In the genomic region with DNA sequence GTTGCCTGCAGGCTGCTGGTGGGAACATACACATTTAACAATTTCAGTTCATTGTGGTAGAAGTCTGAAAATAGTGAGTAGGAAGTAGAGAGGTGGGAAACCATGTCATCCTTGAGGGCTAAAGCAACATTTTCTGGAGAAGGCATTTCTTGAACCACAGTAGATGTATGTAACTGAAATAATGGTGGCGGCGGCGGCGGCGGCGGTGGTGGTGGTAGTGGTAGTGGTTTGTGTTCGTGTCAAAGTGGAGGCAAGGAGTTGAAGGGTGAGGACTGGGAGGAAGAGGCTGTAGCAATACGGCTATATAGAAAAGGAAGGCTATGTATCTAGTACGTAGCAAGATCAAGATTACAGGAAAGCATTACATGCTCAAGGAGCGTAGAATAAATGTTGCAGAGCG, we compare ENCODE assay signal across 25 cellular contexts.
"Had no signal": no experiment of that assay in that cellular context is flagged by ENCODE, and none has a peak within 500 bp of the region (broad histone marks: within the 10 kb centered on the region; RNA-seq: fewer than 3 reads in every experiment).

No MANE protein-coding gene starts in this region.

- H3K9me3 ChIP-seq: colonic mucosa, gastrocnemius medialis had no signal

- H3K27me3 ChIP-seq: colonic mucosa, dorsolateral prefrontal cortex, esophagus muscularis mucosa, esophagus squamous epithelium, foreskin keratinocyte, gastrocnemius medialis, gastroesophageal sphincter, heart left ventricle, heart right ventricle had no signal

- H3K27ac ChIP-seq: colonic mucosa, coronary artery, dorsolateral prefrontal cortex, epithelial cell of prostate, esophagus muscularis mucosa, esophagus squamous epithelium, foreskin keratinocyte, gastrocnemius medialis, gastroesophageal sphincter, heart left ventricle, heart right ventricle had no signal

- H3K27ac Mint-ChIP-seq: dendritic cell treated with granulocyte-macrophage colony-stimulating factor and Interleukin-4, amounts not matched to agents 40 ng/mL and 50 ng/mL, for 4 days; effector memory CD8-positive, alpha-beta T cell; endodermal cell had no signal

- H3K4me3 ChIP-seq: colonic mucosa, coronary artery, dorsolateral prefrontal cortex, esophagus muscularis mucosa, esophagus squamous epithelium, gastrocnemius medialis, gastroesophageal sphincter, heart left ventricle, heart right ventricle had no signal

- H3K27me3 Mint-ChIP-seq: dendritic cell treated with granulocyte-macrophage colony-stimulating factor and Interleukin-4, amounts not matched to agents 40 ng/mL and 50 ng/mL, for 4 days; effector memory CD8-positive, alpha-beta T cell had no signal

- H3K36me3 ChIP-seq: colonic mucosa, esophagus muscularis mucosa, esophagus squamous epithelium, gastrocnemius medialis, gastroesophageal sphincter, heart left ventricle, heart right ventricle had no signal

- H3K4me3 Mint-ChIP-seq: dendritic cell treated with granulocyte-macrophage colony-stimulating factor and Interleukin-4, amounts not matched to agents 40 ng/mL and 50 ng/mL, for 4 days; effector memory CD8-positive, alpha-beta T cell; endodermal cell had no signal

- ATAC-seq: effector memory CD8-positive, alpha-beta T cell; esophagus mucosa; foreskin keratinocyte; gastrocnemius medialis; gastroesophageal sphincter; heart left ventricle; heart right ventricle had no signal

- DNase-seq: colonic mucosa; cortex of kidney; dermis blood vessel endothelial cell; dorsolateral prefrontal cortex; effector CD4-positive, alpha-beta T cell; effector CD8-positive, alpha-beta T cell; effector memory CD4-positive, alpha-beta T cell; effector memory CD8-positive, alpha-beta T cell; endodermal cell; erythroblast; esophagus squamous epithelium; foreskin fibroblast; foreskin keratinocyte; foreskin melanocyte; gastrocnemius medialis; glutamatergic neuron; head of caudate nucleus; heart left ventricle; heart right ventricle had no signal

- H3K4me1 ChIP-seq: colonic mucosa, esophagus muscularis mucosa, esophagus squamous epithelium, foreskin keratinocyte, gastrocnemius medialis, gastroesophageal sphincter, heart left ventricle, heart right ventricle had no signal
